ENCODE assay signal across 1 cellular context in the genomic region with DNA sequence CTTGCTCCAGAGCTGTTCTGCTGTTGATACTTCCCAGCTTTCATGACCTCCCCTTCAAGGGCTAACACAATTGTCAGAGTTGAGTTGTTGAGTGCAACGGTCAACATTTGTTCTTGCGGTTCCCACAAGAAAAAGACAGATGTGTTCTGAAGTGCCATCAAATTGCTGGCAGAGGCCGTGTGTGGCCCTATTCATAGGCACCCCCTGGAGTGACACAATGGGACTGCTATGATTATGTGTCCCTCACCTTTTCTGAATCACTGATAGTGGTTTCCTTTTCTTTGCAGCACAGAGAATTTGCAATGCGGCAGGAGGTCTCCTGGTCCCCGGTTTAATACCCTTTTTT.
TF ChIP-seq lines count a peak whose summit lies in the region.

No MANE protein-coding gene starts in this region.

TF ChIP-seq in SK-N-SH treated with all-trans-retinoic acid at 6 μM for 48 hours, 23 proteins besides CTCF, POLR2A, EP300 and RAD21 (continued from another document):
- TF ChIP-seq, protein P1, sequence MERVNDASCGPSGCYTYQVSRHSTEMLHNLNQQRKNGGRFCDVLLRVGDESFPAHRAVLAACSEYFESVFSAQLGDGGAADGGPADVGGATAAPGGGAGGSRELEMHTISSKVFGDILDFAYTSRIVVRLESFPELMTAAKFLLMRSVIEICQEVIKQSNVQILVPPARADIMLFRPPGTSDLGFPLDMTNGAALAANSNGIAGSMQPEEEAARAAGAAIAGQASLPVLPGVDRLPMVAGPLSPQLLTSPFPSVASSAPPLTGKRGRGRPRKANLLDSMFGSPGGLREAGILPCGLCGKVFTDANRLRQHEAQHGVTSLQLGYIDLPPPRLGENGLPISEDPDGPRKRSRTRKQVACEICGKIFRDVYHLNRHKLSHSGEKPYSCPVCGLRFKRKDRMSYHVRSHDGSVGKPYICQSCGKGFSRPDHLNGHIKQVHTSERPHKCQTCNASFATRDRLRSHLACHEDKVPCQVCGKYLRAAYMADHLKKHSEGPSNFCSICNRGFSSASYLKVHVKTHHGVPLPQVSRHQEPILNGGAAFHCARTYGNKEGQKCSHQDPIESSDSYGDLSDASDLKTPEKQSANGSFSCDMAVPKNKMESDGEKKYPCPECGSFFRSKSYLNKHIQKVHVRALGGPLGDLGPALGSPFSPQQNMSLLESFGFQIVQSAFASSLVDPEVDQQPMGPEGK (CRISPR knock-in tag; IDR thresholded peaks at IDR 0.05; ENCODE audit: borderline replicate concordance), result no peak
- TF ChIP-seq, protein P2, sequence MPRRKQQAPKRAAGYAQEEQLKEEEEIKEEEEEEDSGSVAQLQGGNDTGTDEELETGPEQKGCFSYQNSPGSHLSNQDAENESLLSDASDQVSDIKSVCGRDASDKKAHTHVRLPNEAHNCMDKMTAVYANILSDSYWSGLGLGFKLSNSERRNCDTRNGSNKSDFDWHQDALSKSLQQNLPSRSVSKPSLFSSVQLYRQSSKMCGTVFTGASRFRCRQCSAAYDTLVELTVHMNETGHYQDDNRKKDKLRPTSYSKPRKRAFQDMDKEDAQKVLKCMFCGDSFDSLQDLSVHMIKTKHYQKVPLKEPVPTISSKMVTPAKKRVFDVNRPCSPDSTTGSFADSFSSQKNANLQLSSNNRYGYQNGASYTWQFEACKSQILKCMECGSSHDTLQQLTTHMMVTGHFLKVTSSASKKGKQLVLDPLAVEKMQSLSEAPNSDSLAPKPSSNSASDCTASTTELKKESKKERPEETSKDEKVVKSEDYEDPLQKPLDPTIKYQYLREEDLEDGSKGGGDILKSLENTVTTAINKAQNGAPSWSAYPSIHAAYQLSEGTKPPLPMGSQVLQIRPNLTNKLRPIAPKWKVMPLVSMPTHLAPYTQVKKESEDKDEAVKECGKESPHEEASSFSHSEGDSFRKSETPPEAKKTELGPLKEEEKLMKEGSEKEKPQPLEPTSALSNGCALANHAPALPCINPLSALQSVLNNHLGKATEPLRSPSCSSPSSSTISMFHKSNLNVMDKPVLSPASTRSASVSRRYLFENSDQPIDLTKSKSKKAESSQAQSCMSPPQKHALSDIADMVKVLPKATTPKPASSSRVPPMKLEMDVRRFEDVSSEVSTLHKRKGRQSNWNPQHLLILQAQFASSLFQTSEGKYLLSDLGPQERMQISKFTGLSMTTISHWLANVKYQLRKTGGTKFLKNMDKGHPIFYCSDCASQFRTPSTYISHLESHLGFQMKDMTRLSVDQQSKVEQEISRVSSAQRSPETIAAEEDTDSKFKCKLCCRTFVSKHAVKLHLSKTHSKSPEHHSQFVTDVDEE (CRISPR knock-in tag; IDR thresholded peaks at IDR 0.05), result no peak
- no peak for TF ChIP-seq ESRRG (CRISPR knock-in tag; IDR thresholded peaks at IDR 0.05)
- no peak for TF ChIP-seq CSDC2 (CRISPR knock-in tag; IDR thresholded peaks at IDR 0.05)
